ENCODE assay signal across 10 cellular contexts in genomic region chr7:98399462-98399861, GRCh38. TPM values are rescaled to one million over a fixed set of nuclear protein-coding genes. Genes with fewer than 3 reads are reported as not detected.
DNase-seq lines count a peak whose midpoint lies in the region; ATAC-seq, FAIRE-seq and TF ChIP-seq lines count a peak whose summit lies in the region.
"Had no signal": no experiment of that assay in that cellular context is flagged by ENCODE, and none has a peak within 500 bp of the region (broad histone marks: within the 10 kb centered on the region; RNA-seq: fewer than 3 reads in every experiment).

No MANE protein-coding gene starts in this region.

- H3K4me1 ChIP-seq in K562 (replicated peaks in 1 of 2; ENCODE audit: control insufficient read depth in 2 of 2, insufficient read depth in 2 of 2, low read length in 2 of 2) (peaks cover 8 to 13% of the 10 kb centered on the region in 2 experiments; a peak in 4 of 5 replicates), mesendoderm (ENCODE audit: control insufficient read depth, low read depth, low read length) (peaks cover 4% of the 10 kb centered on the region), gastroesophageal sphincter (peaks cover 0 to 19% (median 7%) of the 10 kb centered on the region in 3 donors)

- H3K9ac ChIP-seq in K562 (ENCODE audit: insufficient read depth in 1 of 2, low read depth in 2 of 2, low read length in 2 of 2) (peak overlapping the region in 1 of 2 experiments; percentile 65; a peak in 3 of 4 replicates), mesendoderm (ENCODE audit: low read length) (peak overlapping the region; percentile 67)

- H4K8ac ChIP-seq in mesendoderm (ENCODE audit: low read depth, low read length) = no peak overlapping the region

- TF ChIP-seq POLR2A in K562 (conservative IDR thresholded peaks at IDR 0.05) (no peak), gastroesophageal sphincter (IDR thresholded peaks at IDR 0.05) (no peak), lower leg skin (IDR thresholded peaks at IDR 0.05) (no peak)

- no peaks in the 10 kb centered on the region for H3K36me3 ChIP-seq in K562 (ENCODE audit: control insufficient read depth, insufficient read depth, low read length)
- no peaks in the 10 kb centered on the region for H3K36me3 ChIP-seq in mesendoderm (ENCODE audit: control insufficient read depth, insufficient read depth, low read length)
- H3K36me3 ChIP-seq in gastroesophageal sphincter = no peaks in the 10 kb centered on the region

- POLR2A ChIA-PET in K562 (lab: Yijun Ruan, JAX) = interaction anchor here (0.7 kb wide), 1 partner anchor 18 kb away, joined by 3 read pairs; no protein-coding TSS in a partner anchor

- no peak overlapping the region for H2BK5ac ChIP-seq in mesendoderm (ENCODE audit: low read length)

- TF ChIP-seq EP300 in K562 (IDR thresholded peaks at IDR 0.05; ENCODE audit: low read length) (no peak), gastroesophageal sphincter (IDR thresholded peaks at IDR 0.05) (no peak)

- DNase-seq in AG10803 (ENCODE audit: low read depth) (peak; percentile 53), HT-29 (ENCODE audit: low spot score) (peak; percentile 74), K562 (ENCODE audit: extremely low read depth in 1 of 4, low spot score in 3 of 4) (no peak), mesendoderm (no peak), lower leg skin (ENCODE audit: low spot score in 2 of 2) (no peak), NCI-H2196 treated with DMSO at 0.1 percent for 48 hours (lab: John Stamatoyannopoulos, UW; ENCODE audit: unreplicated experiment) (no peak), NCI-H82 (lab: John Stamatoyannopoulos, UW) (no peak)
- DNase-seq: islet precursor cell, substantia nigra had no signal

- WGBS in K562 (ENCODE audit: insufficient coverage, low coverage, missing lambda C conversion rate) = 19% methylated on average over 7 of the region's 7 CpGs
- WGBS in mesendoderm (ENCODE audit: extremely low coverage, insufficient coverage, low lambda C conversion rate) = no CpG with 5 or more reads among the region's 7 CpGs
- WGBS in gastroesophageal sphincter (ENCODE audit: low coverage in 1 of 2), 2 donors = 11 to 40% methylated on average over 6 to 7 of the region's 7 CpGs
- WGBS in lower leg skin, 2 donors = 18 to 20% methylated on average over 7 of the region's 7 CpGs

- no peak overlapping the region for H2AK5ac ChIP-seq in mesendoderm (ENCODE audit: low read length)

- intact Hi-C loops in K562 (cut with micrococcal nuclease) (loop anchor here (2.0 kb wide), 1 partner anchor 39 kb away; no protein-coding TSS in a partner anchor), lower leg skin (cut with DNase I; ENCODE audit: low total_unique reads) (no loop called here)

- peaks cover 42% of the 10 kb centered on the region for H3K79me2 ChIP-seq in K562 (ENCODE audit: control insufficient read depth, insufficient read depth, low read length)
- H3K79me2 ChIP-seq in mesendoderm (ENCODE audit: control insufficient read depth, insufficient read depth, low read length) = peaks cover 37% of the 10 kb centered on the region

- no peak overlapping the region for H2BK120ac ChIP-seq in mesendoderm (ENCODE audit: low read depth, low read length)

- peak overlapping the region; percentile 25 for H3K18ac ChIP-seq in mesendoderm (ENCODE audit: low read length)

- no peak overlapping the region for H3K23ac ChIP-seq in mesendoderm (ENCODE audit: low read length)

- no peaks in the 10 kb centered on the region for H3K9me1 ChIP-seq in K562 (ENCODE audit: control insufficient read depth, insufficient read depth, low read length)

- FAIRE-seq in K562 (lab: Jason Lieb, UNC) = no peak

- no peak overlapping the region for H3K4ac ChIP-seq in mesendoderm (ENCODE audit: low read depth, low read length)

- H3K9me3 ChIP-seq in K562 (replicated peaks; ENCODE audit: control insufficient read depth, insufficient read depth, low read depth, low read length) (no peaks in the 10 kb centered on the region), gastroesophageal sphincter (no peaks in the 10 kb centered on the region)

- CTCF ChIA-PET in K562 (lab: Yijun Ruan, JAX; ENCODE audit: low intra/inter-chr PET ratio) = no interaction called here

- H4K20me1 ChIP-seq in K562 (replicated peaks; ENCODE audit: control insufficient read depth, insufficient read depth, low read length) = 0 out of 2 replicates have a peak, but pooled peaks cover 4% of the 10 kb centered on the region

- H3K4me2 ChIP-seq in K562 (ENCODE audit: insufficient read depth, low read length) (peak overlapping the region; percentile 71), mesendoderm (ENCODE audit: low read length) (peak overlapping the region; percentile 80)

- H4K5ac ChIP-seq in mesendoderm (ENCODE audit: low read length) = no peak overlapping the region

- TF ChIP-seq CTCF in AG10803 (conservative IDR thresholded peaks at IDR 0.05; ENCODE audit: low read length) = no peak
- no peak for TF ChIP-seq CTCF in K562 (IDR thresholded peaks at IDR 0.05 in 2 of 3, conservative IDR thresholded peaks at IDR 0.05 in 1 of 3; ENCODE audit: insufficient read depth in 2 of 3, low read depth in 1 of 3, low read length in 3 of 3)
- no peak for TF ChIP-seq CTCF in gastroesophageal sphincter (IDR thresholded peaks at IDR 0.05)
- TF ChIP-seq CTCF in lower leg skin (IDR thresholded peaks at IDR 0.05) = no peak

- H2BK15ac ChIP-seq in mesendoderm (replicated peaks; ENCODE audit: low read depth) = no peak overlapping the region

- H3K56ac ChIP-seq in mesendoderm (ENCODE audit: low read length) = peak overlapping the region; percentile 83

- BruUV-seq in K562 (replicated peaks; lab: Mats Ljungman, UMichigan) = no TSS peak

- H3K27me3 ChIP-seq in K562 (ENCODE audit: control insufficient read depth in 2 of 2, insufficient read depth in 2 of 2, low read length in 2 of 2) (peaks cover 8 to 23% of the 10 kb centered on the region in 2 experiments), mesendoderm (ENCODE audit: insufficient read depth, low read length, poor library complexity) (no peaks in the 10 kb centered on the region), gastroesophageal sphincter (peaks cover 56% of the 10 kb centered on the region)

- in situ Hi-C loops in K562 (cut with MboI) = no loop called here

- H3K4me3 ChIP-seq in AG10803 (ENCODE audit: low read length) (peak overlapping the region; percentile 76), K562 (peak overlapping the region; percentile 66), mesendoderm (ENCODE audit: low read length) (peak overlapping the region; percentile 75), gastroesophageal sphincter (no peak overlapping the region), lower leg skin (ENCODE audit: low read depth, poor library complexity, severe bottlenecking) (no peak overlapping the region)

- ATAC-seq in K562 (no peak), gastroesophageal sphincter (no peak)

- H2AFZ ChIP-seq in K562 (ENCODE audit: low read depth, low read length) = no peak overlapping the region

- H3K27ac ChIP-seq in K562 (ENCODE audit: extremely low read depth, low read depth, low read length) (peak overlapping the region; percentile 73), mesendoderm (ENCODE audit: low read depth, low read length) (no peak overlapping the region), gastroesophageal sphincter (no peak overlapping the region)

- no peak for TF ChIP-seq RAD21 in K562 (CRISPR knock-in tag; conservative IDR thresholded peaks at IDR 0.05 in 1 of 2, IDR thresholded peaks at IDR 0.05 in 1 of 2)

- H3K79me1 ChIP-seq in mesendoderm (ENCODE audit: low read length) = peaks cover 5% of the 10 kb centered on the region

RNA-seq across cellular contexts. Expression of gene BAIAP2L1, which starts 1.4 kb away (rescaled TPM):
- total RNA-seq in HT-29 (2014; rRNA removed; shearing (Covaris generic)) = 46.2 and 48.0 TPM in 2 replicates
- 35.2 and 53.3 TPM in 2 replicates for total RNA-seq in K562 (2011; cell fraction: chromatin; rRNA removed; ENCODE audit: low replicate concordance)
- 19.8 and 20.0 TPM in 2 replicates for total RNA-seq in K562 (2011; cell fraction: nucleolus; rRNA removed)
- 22.5 and 27.7 TPM in 2 replicates for total RNA-seq in K562 (2011; cell fraction: nucleoplasm; rRNA removed)
- total RNA-seq in K562 (2014; rRNA removed) (8.6 and 12.2 TPM in 2 replicates), K562 (2014; rRNA removed; fragmentation: Illumina TruSeq; extraction: Trizol) (15.5 and 19.5 TPM in 2 replicates), K562 (2015; rRNA removed; fragmentation: Illumina TruSeq; extraction: Trizol) (11.1 and 12.0 TPM in 2 replicates), K562 (2021) (22.0 and 22.9 TPM in 2 replicates), gastroesophageal sphincter (1 to 10 TPM in 3 of 4 donors, under 1 TPM in 1; 0.13 to 6.7 (median 2.1) TPM), lower leg skin (10 to 100 TPM; 17.2 to 28.9 (median 20.7) TPM)
- polyA plus RNA-seq in K562 (2011; rRNA removed) (14.4 and 19.0 TPM in 2 replicates), K562 (2014; fragmentation: Illumina TruSeq; extraction: Trizol) (21.8 and 29.8 TPM in 2 replicates), K562 (2014; fragmentation: Nextera tagmentation; extraction: Ambion mirVana) (1 to 10 TPM; 4.2 to 4.3 TPM), K562 (2014; rRNA removed) (15.0 and 16.4 TPM in 2 replicates)
- 10.7 and 13.6 TPM in 2 replicates for polyA plus RNA-seq in K562 (2011; cell fraction: cytosol; rRNA removed)
- polyA plus RNA-seq in K562 (2011; cell fraction: nucleus; rRNA removed) = 11.9 and 21.6 TPM in 2 replicates
- 10.9 and 18.9 TPM in 2 replicates for polyA plus RNA-seq in K562 (2012)
- polyA minus RNA-seq in K562 (2011; rRNA and poly(A)+ RNA removed) = 12.8 and 14.0 TPM in 2 replicates
- 7.5 and 10.7 TPM in 2 replicates for polyA minus RNA-seq in K562 (2011; cell fraction: cytosol; rRNA and poly(A)+ RNA removed)
- polyA minus RNA-seq in K562 (2011; cell fraction: nucleus; rRNA and poly(A)+ RNA removed) = 13.1 and 15.9 TPM in 2 replicates
- polyA plus RNA-seq in mesendoderm (2013, experiment 1 of 2) = 20.6 TPM
- polyA plus RNA-seq in mesendoderm (2013, experiment 2 of 2) = 21.3 TPM

Comparison
In these comparisons a context has a peak if more than half of its experiments do, and no peak if none do; other contexts are left out.
1. DNase-seq: peak in AG10803 (single experiment) and HT-29 (single experiment); none in K562 (0 of 4), mesendoderm (single experiment), lower leg skin (0 of 2), NCI-H2196 treated with DMSO at 0.1 percent for 48 hours (single experiment) and NCI-H82 (single experiment).
2. H3K4me3 ChIP-seq: peak in AG10803 (single experiment), K562 (single experiment) and mesendoderm (single experiment); none in gastroesophageal sphincter (0 of 2) and lower leg skin (single experiment).